Comparison of ENCODE assay signal across 1 cellular context in the genomic region with DNA sequence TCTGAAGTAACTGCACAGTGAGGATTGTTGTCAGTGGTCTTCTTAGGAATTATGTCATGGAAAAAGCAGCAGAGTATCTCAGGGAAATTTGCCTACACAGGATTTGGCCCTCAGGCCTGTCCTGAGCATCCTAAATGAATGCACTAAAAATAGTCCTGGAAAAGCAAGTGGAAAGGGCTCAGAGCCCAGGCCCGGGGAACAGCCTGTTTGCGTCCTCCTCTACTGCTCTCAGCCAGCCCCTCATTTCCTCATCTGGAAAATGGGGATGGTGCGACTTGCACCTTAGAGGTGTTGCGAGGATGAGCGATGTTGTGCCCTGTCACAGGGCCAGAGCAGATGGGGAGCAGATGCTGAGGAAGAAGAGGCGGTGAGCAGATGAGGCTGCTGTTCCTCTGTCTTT.
TF ChIP-seq lines count a peak whose summit lies in the region.

No MANE protein-coding gene starts in this region.

TF ChIP-seq in SK-N-SH treated with all-trans-retinoic acid at 6 μM for 48 hours, 23 proteins besides CTCF, POLR2A, EP300 and RAD21 (continued from another document):
- TF ChIP-seq TOX (CRISPR knock-in tag; IDR thresholded peaks at IDR 0.05; ENCODE audit: borderline replicate concordance) (no peak), BACH2 (CRISPR knock-in tag; IDR thresholded peaks at IDR 0.05; ENCODE audit: borderline replicate concordance) (no peak), ZNF565 (CRISPR knock-in tag; conservative IDR thresholded peaks at IDR 0.05; ENCODE audit: low read depth) (no peak), PPARA (CRISPR knock-in tag; IDR thresholded peaks at IDR 0.05; ENCODE audit: borderline replicate concordance) (no peak), ARNTL (CRISPR knock-in tag; IDR thresholded peaks at IDR 0.05; ENCODE audit: borderline replicate concordance, low read depth) (no peak), ZNF70 (CRISPR knock-in tag; IDR thresholded peaks at IDR 0.05) (no peak), SNAI2 (CRISPR knock-in tag; IDR thresholded peaks at IDR 0.05) (no peak), RARB (CRISPR knock-in tag; IDR thresholded peaks at IDR 0.05) (no peak), ZC3H10 (CRISPR knock-in tag; IDR thresholded peaks at IDR 0.05) (no peak)
- TF ChIP-seq, protein P1, sequence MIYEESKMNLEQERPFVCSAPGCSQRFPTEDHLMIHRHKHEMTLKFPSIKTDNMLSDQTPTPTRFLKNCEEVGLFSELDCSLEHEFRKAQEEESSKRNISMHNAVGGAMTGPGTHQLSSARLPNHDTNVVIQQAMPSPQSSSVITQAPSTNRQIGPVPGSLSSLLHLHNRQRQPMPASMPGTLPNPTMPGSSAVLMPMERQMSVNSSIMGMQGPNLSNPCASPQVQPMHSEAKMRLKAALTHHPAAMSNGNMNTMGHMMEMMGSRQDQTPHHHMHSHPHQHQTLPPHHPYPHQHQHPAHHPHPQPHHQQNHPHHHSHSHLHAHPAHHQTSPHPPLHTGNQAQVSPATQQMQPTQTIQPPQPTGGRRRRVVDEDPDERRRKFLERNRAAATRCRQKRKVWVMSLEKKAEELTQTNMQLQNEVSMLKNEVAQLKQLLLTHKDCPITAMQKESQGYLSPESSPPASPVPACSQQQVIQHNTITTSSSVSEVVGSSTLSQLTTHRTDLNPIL (CRISPR knock-in tag; IDR thresholded peaks at IDR 0.05; ENCODE audit: low read depth), result no peak
